In genomic region chr1:88800382-88801051, GRCh38 we compare ENCODE assay signal across 8 cellular contexts.
A peak's percentile ranks its signal among the peaks of the same experiment; 100 is the strongest.
DNase-seq lines count a peak whose midpoint lies in the region; ATAC-seq and TF ChIP-seq lines count a peak whose summit lies in the region.

No MANE protein-coding gene starts in this region.

- DNase-seq in Right ventricle myocardium superior (no peak), left cardiac atrium (no peak), dorsolateral prefrontal cortex (no peak), NCI-H2171 (lab: John Stamatoyannopoulos, UW) (no peak), NCI-H446 treated with DMSO at 0.1 percent for 48 hours (lab: John Stamatoyannopoulos, UW) (no peak)
- peak; percentile 74 for DNase-seq in natural killer cell treated with Interleukin-12 subunit alpha and Interleukin-12 subunit beta and Interleukin-15 and Interleukin-18, amount 100 ng/mL, for 72 hours (ENCODE audit: low spot score)

- no peak overlapping the region for H3K27ac Mint-ChIP-seq in natural killer cell treated with Interleukin-12 subunit alpha and Interleukin-12 subunit beta and Interleukin-15 and Interleukin-18, amount 100 ng/mL, for 72 hours

- H3K4me1 Mint-ChIP-seq in natural killer cell treated with Interleukin-12 subunit alpha and Interleukin-12 subunit beta and Interleukin-15 and Interleukin-18, amount 100 ng/mL, for 72 hours (ENCODE audit: low read depth in 2 of 2), result peaks cover 0 to 5% of the 10 kb centered on the region in 2 donors

- H3K4me3 Mint-ChIP-seq in natural killer cell treated with Interleukin-12 subunit alpha and Interleukin-12 subunit beta and Interleukin-15 and Interleukin-18, amount 100 ng/mL, for 72 hours, result no peak overlapping the region

- H3K27me3 ChIP-seq in dorsolateral prefrontal cortex, result no peaks in the 10 kb centered on the region

- peak; percentile 53 for ATAC-seq in Right ventricle myocardium superior (ENCODE audit: poor library complexity)
- ATAC-seq in left cardiac atrium, result no peak
- peak; percentile 44; the same call in 2 of the 3 replicates for ATAC-seq in SK-N-SH treated with all-trans-retinoic acid at 6 μM for 48 hours
- peak; percentile 48 to 76 for ATAC-seq in natural killer cell treated with Interleukin-12 subunit alpha and Interleukin-12 subunit beta and Interleukin-15 and Interleukin-18, amount 100 ng/mL, for 72 hours
- no peak for ATAC-seq in GM19023 (IDR thresholded peaks at IDR 0.05; ENCODE audit: unreplicated experiment)

- no peaks in the 10 kb centered on the region for H3K9me3 Mint-ChIP-seq in natural killer cell treated with Interleukin-12 subunit alpha and Interleukin-12 subunit beta and Interleukin-15 and Interleukin-18, amount 100 ng/mL, for 72 hours

- no peaks in the 10 kb centered on the region for H3K27me3 Mint-ChIP-seq in natural killer cell treated with Interleukin-12 subunit alpha and Interleukin-12 subunit beta and Interleukin-15 and Interleukin-18, amount 100 ng/mL, for 72 hours

- H3K4me3 ChIP-seq in dorsolateral prefrontal cortex, result no peak overlapping the region

- H3K36me3 Mint-ChIP-seq in natural killer cell treated with Interleukin-12 subunit alpha and Interleukin-12 subunit beta and Interleukin-15 and Interleukin-18, amount 100 ng/mL, for 72 hours, result peaks cover 8% of the 10 kb centered on the region

- intact Hi-C loops in Right ventricle myocardium superior (cut with DNase I), result no loop called here
- intact Hi-C loops in left cardiac atrium (cut with DNase I), result no loop called here
- intact Hi-C loops in dorsolateral prefrontal cortex (cut with DNase I), result loop anchor here in 1 of 2 donors (5.0 kb wide), 1 partner anchor 77 kb away; no protein-coding TSS in a partner anchor

- peak; percentile 30 to 76 (median 63) for TF ChIP-seq CTCF in dorsolateral prefrontal cortex (IDR thresholded peaks at IDR 0.05 in 54 of 56, conservative IDR thresholded peaks at IDR 0.05 in 2 of 56; ENCODE audit: low read depth in 1 of 56, partially characterized antibody in 56 of 56)

- no peak overlapping the region for H3K27ac ChIP-seq in dorsolateral prefrontal cortex

TF ChIP-seq in SK-N-SH treated with all-trans-retinoic acid at 6 μM for 48 hours, 23 proteins besides CTCF, POLR2A, EP300 and RAD21:
- TF ChIP-seq TSHZ2 (CRISPR knock-in tag; IDR thresholded peaks at IDR 0.05) (no peak), ZC3H10 (CRISPR knock-in tag; IDR thresholded peaks at IDR 0.05) (no peak), RARB (CRISPR knock-in tag; IDR thresholded peaks at IDR 0.05) (no peak), ISL1 (CRISPR knock-in tag; IDR thresholded peaks at IDR 0.05) (no peak), BACH2 (CRISPR knock-in tag; IDR thresholded peaks at IDR 0.05; ENCODE audit: borderline replicate concordance) (no peak), PPARA (CRISPR knock-in tag; IDR thresholded peaks at IDR 0.05; ENCODE audit: borderline replicate concordance) (no peak), ZNF70 (CRISPR knock-in tag; IDR thresholded peaks at IDR 0.05) (no peak)
TF ChIP-seq in SK-N-SH treated with all-trans-retinoic acid at 6 μM for 48 hours: peak in this region for 0.

Comparison
In these comparisons a context has a peak if more than half of its experiments do, and no peak if none do; other contexts are left out.
1. ATAC-seq: peak in Right ventricle myocardium superior (single experiment), SK-N-SH treated with all-trans-retinoic acid at 6 μM for 48 hours (single experiment) and natural killer cell treated with Interleukin-12 subunit alpha and Interleukin-12 subunit beta and Interleukin-15 and Interleukin-18, amount 100 ng/mL, for 72 hours (2 of 2); none in left cardiac atrium (0 of 2) and GM19023 (single experiment).